Comparison of ENCODE assay signal across 19 cellular contexts in genomic region chr2:53753036-53753435, GRCh38. TPM values are rescaled to one million over a fixed set of nuclear protein-coding genes. Genes with fewer than 3 reads are reported as not detected.
DNase-seq lines count a peak whose midpoint lies in the region; ATAC-seq and TF ChIP-seq lines count a peak whose summit lies in the region.
"Had no signal": no experiment of that assay in that cellular context is flagged by ENCODE, and none has a peak within 500 bp of the region (broad histone marks: within the 10 kb centered on the region; RNA-seq: fewer than 3 reads in every experiment).

No MANE protein-coding gene starts in this region.

- H2AK5ac ChIP-seq in H9 (ENCODE audit: insufficient read length, low read length): no peak overlapping the region

- no peak overlapping the region for H3K4me2 ChIP-seq in H9 (ENCODE audit: insufficient read depth, insufficient read length, low read length)
- H3K4me2 ChIP-seq: PC-9 had no signal

- H3K56ac ChIP-seq in H9 (ENCODE audit: insufficient read length, low read depth, low read length): no peak overlapping the region

- H3K4me1 Mint-ChIP-seq in activated T-cell treated with anti-CD3 and anti-CD28 coated beads, Interleukin-2, amount 50 U/mL, for 24 hours (ENCODE audit: low read depth): peaks cover 29% of the 10 kb centered on the region
- H3K4me1 Mint-ChIP-seq in H9 (peaks cover under 1 to 9% of the 10 kb centered on the region in 2 experiments; a peak in 3 of 4 replicates), WTC11 (peaks cover 12% of the 10 kb centered on the region), nephron progenitor cell (peaks cover 7% of the 10 kb centered on the region)
- H3K4me1 Mint-ChIP-seq: CD14-positive monocyte had no signal

- H3K23ac ChIP-seq in H9 (ENCODE audit: insufficient read length, low read depth, low read length): no peak overlapping the region

- no peak overlapping the region for H4K8ac ChIP-seq in H9 (replicated peaks; ENCODE audit: insufficient read length, low read depth, low read length)

- H3K4ac ChIP-seq in H9 (ENCODE audit: low read depth, low read length): no peak overlapping the region

- H2BK5ac ChIP-seq in H9 (ENCODE audit: insufficient read length, low read length): no peak overlapping the region

- CTCF ChIA-PET in WTC11 (lab: Charles Lee): no interaction called here

- H2BK12ac ChIP-seq in H9 (ENCODE audit: insufficient read length, low read depth, low read length): no peak overlapping the region

- H3K4me1 ChIP-seq in H9 (ENCODE audit: insufficient read depth, low read length): no peaks in the 10 kb centered on the region
- H3K4me1 ChIP-seq in BE2C: no peaks in the 10 kb centered on the region
- H3K4me1 ChIP-seq: SJCRH30 had no signal

- TF ChIP-seq CTCF in H9 (conservative IDR thresholded peaks at IDR 0.05) (no peak), WTC11 (IDR thresholded peaks at IDR 0.05) (no peak), nephron progenitor cell (IDR thresholded peaks at IDR 0.05) (no peak), BE2C (IDR thresholded peaks at IDR 0.05; ENCODE audit: low read depth, low read length) (no peak)

- H3K27me3 ChIP-seq in H9 (ENCODE audit: insufficient read depth, low read length): no peaks in the 10 kb centered on the region
- H3K27me3 ChIP-seq in BE2C: no peaks in the 10 kb centered on the region
- H3K27me3 ChIP-seq: SJCRH30 had no signal

- H3K14ac ChIP-seq in H9 (ENCODE audit: insufficient read depth, low read length): no peak overlapping the region

- no peaks in the 10 kb centered on the region for H3K23me2 ChIP-seq in H9 (ENCODE audit: insufficient read length, low read depth, low read length, poor library complexity, severe bottlenecking)

- no peaks in the 10 kb centered on the region for H3K36me3 ChIP-seq in BE2C

- no peak overlapping the region for H3K18ac ChIP-seq in H9 (ENCODE audit: insufficient read length, low read depth, low read length)

- no peak overlapping the region for H3K4me3 ChIP-seq in BE2C (ENCODE audit: low read depth, low read length)
- H3K4me3 ChIP-seq: K562, PC-9, SJCRH30 had no signal

- H4K20me1 ChIP-seq in H9 (ENCODE audit: control insufficient read depth, insufficient read depth, insufficient read length): no peaks in the 10 kb centered on the region

- no peak overlapping the region for H3K27ac ChIP-seq in H9 (ENCODE audit: insufficient read length, low read depth, low read length)
- H3K27ac ChIP-seq: PC-9, SJCRH30 had no signal

- WGBS in H9 (ENCODE audit: extremely low coverage, insufficient read length, low lambda C conversion rate): no CpG with 5 or more reads among the region's 1 CpG

- H2AFZ ChIP-seq in H9 (ENCODE audit: low read length): no peak overlapping the region
- H2AFZ ChIP-seq: PC-9 had no signal

- H3K9me3 Mint-ChIP-seq in activated T-cell treated with anti-CD3 and anti-CD28 coated beads, Interleukin-2, amount 50 U/mL, for 24 hours: no peaks in the 10 kb centered on the region
- no peaks in the 10 kb centered on the region for H3K9me3 Mint-ChIP-seq in H9
- no peaks in the 10 kb centered on the region for H3K9me3 Mint-ChIP-seq in WTC11
- H3K9me3 Mint-ChIP-seq in nephron progenitor cell: no peaks in the 10 kb centered on the region
- H3K9me3 Mint-ChIP-seq: CD14-positive monocyte had no signal

- H3K9ac ChIP-seq in H9 (ENCODE audit: extremely low read depth, insufficient read length, low read length): no peak overlapping the region

- no peak overlapping the region for H4K91ac ChIP-seq in H9 (ENCODE audit: insufficient read length, low read depth, low read length)

- DNase-seq in activated T-cell treated with anti-CD3 and anti-CD28 coated beads, Interleukin-2, amount 50 U/mL, for 24 hours: no peak
- DNase-seq in activated T-cell treated with anti-CD3 and anti-CD28 coated beads, Interleukin-2, amount 50 U/mL, for 1 hour: no peak
- DNase-seq in H9 (no peak), WTC11 (ENCODE audit: low spot score) (no peak), nephron progenitor cell (no peak), BE2C (no peak)
- DNase-seq: COR-L47, DMS153, MV-4-11, NCI-H1417 treated with DMSO at 0.1 percent for 48 hours, NCI-H1930, NCI-H510A, NCI-H774, PC-9, SJCRH30 had no signal

- H3K79me1 ChIP-seq in H9 (ENCODE audit: insufficient read depth, low read depth, low read length, poor library complexity, severe bottlenecking): no peaks in the 10 kb centered on the region

- peaks cover 60% of the 10 kb centered on the region for H3K36me3 Mint-ChIP-seq in activated T-cell treated with anti-CD3 and anti-CD28 coated beads, Interleukin-2, amount 50 U/mL, for 24 hours (ENCODE audit: low read depth)
- H3K36me3 Mint-ChIP-seq in H9 (ENCODE audit: insufficient read depth in 1 of 3, low read depth in 3 of 3) (peaks cover 14 to 37% (median 36%) of the 10 kb centered on the region in 3 experiments), WTC11 (peaks cover 21% of the 10 kb centered on the region), nephron progenitor cell (ENCODE audit: low read depth) (peaks cover 61% of the 10 kb centered on the region)

- peak overlapping the region; percentile 82 for H3K27ac Mint-ChIP-seq in activated T-cell treated with anti-CD3 and anti-CD28 coated beads, Interleukin-2, amount 50 U/mL, for 24 hours
- H3K27ac Mint-ChIP-seq in H9 (peak overlapping the region in 2 of 3 experiments; percentile 19 to 89; a peak in 3 of 7 replicates), WTC11 (peak overlapping the region; percentile 79), nephron progenitor cell (peak overlapping the region; percentile 72)

- no peak overlapping the region for H2BK20ac ChIP-seq in H9 (ENCODE audit: low read depth, low read length, poor library complexity, severe bottlenecking)

- POLR2A ChIA-PET in WTC11 (lab: Charles Lee): no interaction called here

- H3K79me2 ChIP-seq in H9 (ENCODE audit: insufficient read depth, low read length): no peaks in the 10 kb centered on the region

- no peak overlapping the region for H2BK120ac ChIP-seq in H9 (ENCODE audit: low read depth, low read length, poor library complexity, severe bottlenecking)

- ATAC-seq in WTC11 (no peak), HG02852 (IDR thresholded peaks at IDR 0.05; ENCODE audit: unreplicated experiment) (no peak)
- ATAC-seq: HCT116, K562 had no signal

- no peak overlapping the region for H4K5ac ChIP-seq in H9 (ENCODE audit: insufficient read length, low read depth, low read length)

- H3K27me3 Mint-ChIP-seq in activated T-cell treated with anti-CD3 and anti-CD28 coated beads, Interleukin-2, amount 50 U/mL, for 24 hours: no peaks in the 10 kb centered on the region
- H3K27me3 Mint-ChIP-seq in H9 (ENCODE audit: low read depth): no peaks in the 10 kb centered on the region
- H3K27me3 Mint-ChIP-seq in WTC11 (ENCODE audit: low read depth): no peaks in the 10 kb centered on the region
- H3K27me3 Mint-ChIP-seq in nephron progenitor cell (ENCODE audit: low read depth, poor library complexity): no peaks in the 10 kb centered on the region

- no peak overlapping the region for H3K4me3 Mint-ChIP-seq in activated T-cell treated with anti-CD3 and anti-CD28 coated beads, Interleukin-2, amount 50 U/mL, for 24 hours
- no peak overlapping the region for H3K4me3 Mint-ChIP-seq in H9
- no peak overlapping the region for H3K4me3 Mint-ChIP-seq in WTC11
- no peak overlapping the region for H3K4me3 Mint-ChIP-seq in nephron progenitor cell
- H3K4me3 Mint-ChIP-seq: CD14-positive monocyte had no signal

- H3K9me3 ChIP-seq in H9 (ENCODE audit: control insufficient read depth, low read depth, low read length): no peaks in the 10 kb centered on the region
- H3K9me3 ChIP-seq in BE2C: no peaks in the 10 kb centered on the region
- H3K9me3 ChIP-seq: SJCRH30 had no signal

- no peak overlapping the region for H2BK15ac ChIP-seq in H9 (ENCODE audit: low read depth, low read length)

- no peak overlapping the region for H3T11ph ChIP-seq in H9 (ENCODE audit: low read length)

TF ChIP-seq in WTC11, 78 proteins besides CTCF, POLR2A, EP300 and RAD21 (continues in another document):
- TF ChIP-seq IRF2 (CRISPR knock-in tag; IDR thresholded peaks at IDR 0.05; ENCODE audit: borderline replicate concordance, low read depth) (no peak), MYBL2 (CRISPR knock-in tag; IDR thresholded peaks at IDR 0.05) (no peak), SOX15 (CRISPR knock-in tag; IDR thresholded peaks at IDR 0.05) (no peak), ZNF121 (CRISPR knock-in tag; IDR thresholded peaks at IDR 0.05) (no peak), ZNF232 (CRISPR knock-in tag; IDR thresholded peaks at IDR 0.05) (no peak), NFATC4 (CRISPR knock-in tag; IDR thresholded peaks at IDR 0.05) (no peak), MAX (CRISPR knock-in tag; IDR thresholded peaks at IDR 0.05) (no peak), USF2 (CRISPR knock-in tag; IDR thresholded peaks at IDR 0.05) (no peak), ZNF138 (CRISPR knock-in tag; conservative IDR thresholded peaks at IDR 0.05) (no peak), NR2C2 (CRISPR knock-in tag; IDR thresholded peaks at IDR 0.05) (no peak), HMGA2 (CRISPR knock-in tag; IDR thresholded peaks at IDR 0.05) (no peak)

RNA-seq across cellular contexts. Expression of gene CHAC2, which starts 14.6 kb away (rescaled TPM):
- 10.7 and 11.3 TPM in 2 replicates for total RNA-seq in H9 (2021)
- total RNA-seq in WTC11 (2021): 8.7 to 10.2 TPM (median 9.6 TPM) in 3 replicates
- 2.1 TPM for polyA plus RNA-seq in BE2C (2012; ENCODE audit: insufficient read depth, insufficient read length, low read depth)

RNA-seq across cellular contexts. Expression of gene ASB3, which starts 33.7 kb away (rescaled TPM):
- total RNA-seq in H9 (2021): 23.1 and 25.5 TPM in 2 replicates
- total RNA-seq in WTC11 (2021): 26.9 to 30.2 TPM (median 30.0 TPM) in 3 replicates
- polyA plus RNA-seq in BE2C (2012; ENCODE audit: insufficient read depth, insufficient read length, low read depth): 7.5 TPM

RNA-seq across cellular contexts. Expression of gene ERLEC1, which starts 33.8 kb away (rescaled TPM):
- 21.6 and 23.3 TPM in 2 replicates for total RNA-seq in H9 (2021)
- 25.9 to 27.8 TPM (median 26.5 TPM) in 3 replicates for total RNA-seq in WTC11 (2021)
- 13.0 TPM for polyA plus RNA-seq in BE2C (2012; ENCODE audit: insufficient read depth, insufficient read length, low read depth)
